20 cellular contexts compared by ENCODE assay signal in the genomic region with DNA sequence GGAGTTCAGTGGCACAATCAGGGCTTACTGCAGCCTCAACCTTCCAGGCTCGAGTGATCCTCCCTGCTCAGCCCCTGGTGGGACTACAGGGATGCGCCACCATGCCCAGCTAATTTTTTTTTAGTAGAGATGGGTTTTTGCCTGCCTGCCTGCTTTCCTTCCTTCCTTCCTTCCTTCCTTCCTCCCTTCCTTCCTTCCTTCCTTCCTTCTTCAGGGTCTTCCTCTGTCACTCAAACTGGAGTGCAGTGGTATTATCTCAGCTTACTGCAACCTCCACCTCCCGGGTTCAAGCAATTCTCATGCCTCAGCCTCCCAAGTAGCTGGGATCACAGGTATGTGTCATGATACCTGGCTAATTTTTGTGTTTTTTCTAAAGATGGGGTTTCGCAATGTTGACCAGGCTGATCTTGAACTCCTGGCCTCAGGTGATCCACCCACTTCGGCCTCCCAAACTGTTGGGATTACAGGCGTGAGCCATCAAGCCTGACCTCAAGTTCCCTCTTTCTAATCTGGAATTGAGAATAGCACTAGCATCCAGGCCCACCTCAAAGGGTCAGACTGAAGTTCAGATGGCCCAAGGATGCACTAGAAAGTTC. TPM values are rescaled to one million over a fixed set of nuclear protein-coding genes. Genes with fewer than 3 reads are reported as not detected.
A peak's percentile ranks its signal among the peaks of the same experiment; 100 is the strongest.
DNase-seq lines count a peak whose midpoint lies in the region; ATAC-seq, FAIRE-seq and TF ChIP-seq lines count a peak whose summit lies in the region.
"Had no signal": no experiment of that assay in that cellular context is flagged by ENCODE, and none has a peak within 500 bp of the region (broad histone marks: within the 10 kb centered on the region; RNA-seq: fewer than 3 reads in every experiment).

No MANE protein-coding gene starts in this region.

- TF ChIP-seq POLR2A in IMR-90 (IDR thresholded peaks at IDR 0.05; ENCODE audit: low read depth, low read length) (no peak), K562 (conservative IDR thresholded peaks at IDR 0.05) (no peak)

- no peak overlapping the region for H4K8ac ChIP-seq in IMR-90 (ENCODE audit: low read depth in 2 of 2, low read length in 2 of 2)

- TF ChIP-seq RAD21 in IMR-90 (IDR thresholded peaks at IDR 0.05; ENCODE audit: low read length) (no peak), K562 (CRISPR knock-in tag; conservative IDR thresholded peaks at IDR 0.05 in 1 of 2, IDR thresholded peaks at IDR 0.05 in 1 of 2) (no peak)

- H2BK5ac ChIP-seq in IMR-90 (ENCODE audit: low read depth, low read length, poor library complexity, severe bottlenecking): no peak overlapping the region

- H3K9ac ChIP-seq in IMR-90 (ENCODE audit: low read depth, low read length) (no peak overlapping the region), K562 (ENCODE audit: insufficient read depth in 1 of 2, low read depth in 2 of 2, low read length in 2 of 2) (no peak overlapping the region)
- H3K9ac ChIP-seq: BLaER1, GM23248 had no signal

- H2AFZ ChIP-seq in IMR-90 (replicated peaks; ENCODE audit: low read length, poor library complexity) (no peak overlapping the region), K562 (ENCODE audit: low read depth, low read length) (no peak overlapping the region)
- H2AFZ ChIP-seq: GM23248 had no signal

- BruUV-seq in IMR-90 (replicated peaks; lab: Mats Ljungman, UMichigan): no TSS peak
- BruUV-seq in K562 (replicated peaks; lab: Mats Ljungman, UMichigan): no TSS peak

- in situ Hi-C loops in IMR-90 (cut with MboI; ENCODE audit: low sequenced_read_pairs) (loop anchor here (5.0 kb wide), 1 partner anchor 200 kb away; no protein-coding TSS in a partner anchor), K562 (cut with MboI) (loop anchor here (25.0 kb wide), 1 partner anchor 360 kb away; no protein-coding TSS in a partner anchor)

- H3K23ac ChIP-seq in IMR-90 (ENCODE audit: low read depth, low read length): no peak overlapping the region

- DNase-seq in activated CD8-positive, alpha-beta memory T cell treated with anti-CD3 and anti-CD28 coated beads for 24 hours: peak; percentile 40
- DNase-seq in activated CD8-positive, alpha-beta memory T cell treated with anti-CD3 and anti-CD28 coated beads, Interleukin-2, amount 50 U/mL, for 4 hours: no peak
- DNase-seq in IMR-90 (no peak), K562 (ENCODE audit: extremely low read depth in 1 of 4, low spot score in 3 of 4) (no peak), NCI-H1092 (lab: John Stamatoyannopoulos, UW) (no peak), NCI-H1694 (lab: John Stamatoyannopoulos, UW) (no peak)
- DNase-seq in effector CD8-positive, alpha-beta T cell (lab: John Stamatoyannopoulos, UW): no peak
- DNase-seq: AML-193; CD8-positive, alpha-beta memory T cell; DND-41; GDM1; GM23248; KG1 had no signal

- intact Hi-C loops in IMR-90 (cut with micrococcal nuclease) (no loop called here), K562 (cut with micrococcal nuclease) (no loop called here)

- CTCF ChIA-PET in IMR-90 (lab: Yijun Ruan, JAX): interaction anchor here (2.4 kb wide), 1 partner anchor 114 kb away, joined by 14 read pairs; no protein-coding TSS in a partner anchor
- CTCF ChIA-PET in K562 (lab: Yijun Ruan, JAX; ENCODE audit: low intra/inter-chr PET ratio): interaction anchor here (0.6 to 3.1 kb wide), 5 partner anchors 58 to 611 kb away, joined by 3 to 31 read pairs (median 4); no protein-coding TSS in a partner anchor

- no peaks in the 10 kb centered on the region for H3K4me1 ChIP-seq in IMR-90 (ENCODE audit: control insufficient read depth, insufficient read depth, low read length)
- H3K4me1 ChIP-seq in K562 (replicated peaks in 1 of 2; ENCODE audit: control insufficient read depth in 2 of 2, insufficient read depth in 2 of 2, low read length in 2 of 2): peaks cover 0 to 8% of the 10 kb centered on the region in 2 experiments; a peak in 2 of 5 replicates
- H3K4me1 ChIP-seq: Caco-2 had no signal

- no peaks in the 10 kb centered on the region for H3K79me1 ChIP-seq in IMR-90 (ENCODE audit: low read depth in 1 of 2, low read length in 2 of 2)

- no CpG with 5 or more reads among the region's 6 CpGs for WGBS in IMR-90 (ENCODE audit: extremely low coverage in 2 of 2, insufficient read length in 1 of 2), 2 experiments
- 15% methylated on average over 6 of the region's 6 CpGs for WGBS in K562 (ENCODE audit: insufficient coverage, low coverage, missing lambda C conversion rate)

- H3K36me3 ChIP-seq in IMR-90 (ENCODE audit: control insufficient read depth, insufficient read depth, low read length) (no peaks in the 10 kb centered on the region), K562 (ENCODE audit: control insufficient read depth, insufficient read depth, low read length) (no peaks in the 10 kb centered on the region)
- H3K36me3 ChIP-seq: BLaER1, HAP-1 had no signal

- H3K18ac ChIP-seq in IMR-90 (ENCODE audit: low read depth, low read length): no peak overlapping the region

- H3K4ac ChIP-seq in IMR-90 (ENCODE audit: low read depth, low read length): no peak overlapping the region

- H4K5ac ChIP-seq in IMR-90 (ENCODE audit: low read depth, low read length): no peak overlapping the region

- no peaks in the 10 kb centered on the region for H3K79me2 ChIP-seq in K562 (ENCODE audit: control insufficient read depth, insufficient read depth, low read length)

- H3K27me3 ChIP-seq in IMR-90 (ENCODE audit: control insufficient read depth, insufficient read depth, low read length) (peaks cover 40% of the 10 kb centered on the region), K562 (ENCODE audit: control insufficient read depth in 2 of 2, insufficient read depth in 2 of 2, low read length in 2 of 2) (peaks cover 9 to 13% of the 10 kb centered on the region in 2 experiments; a peak in 3 of 5 replicates)

- no peak for ATAC-seq in IMR-90 (ENCODE audit: low read depth)
- ATAC-seq in K562: no peak
- no peak for ATAC-seq in GM21360 (IDR thresholded peaks at IDR 0.05; ENCODE audit: unreplicated experiment)

- H3K4me2 ChIP-seq in IMR-90 (ENCODE audit: low read depth, low read length) (no peak overlapping the region), K562 (ENCODE audit: insufficient read depth, low read length) (no peak overlapping the region)
- H3K4me2 ChIP-seq: BLaER1 had no signal

- dilution Hi-C loops in IMR-90 (cut with HindIII; ENCODE audit: low sequenced_read_pairs, unreplicated experiment): no loop called here

- H3K27ac ChIP-seq in IMR-90 (ENCODE audit: insufficient read depth, low read length): no peak overlapping the region
- no peak overlapping the region for H3K27ac ChIP-seq in K562 (ENCODE audit: extremely low read depth, low read depth, low read length)
- H3K27ac ChIP-seq: 22Rv1, BLaER1, GM23248 had no signal

- no peak for FAIRE-seq in K562 (lab: Jason Lieb, UNC)
- FAIRE-seq: GM18507, HTR-8/SVneo had no signal

- no peaks in the 10 kb centered on the region for H4K20me1 ChIP-seq in IMR-90 (ENCODE audit: insufficient read depth, low read length)
- no peaks in the 10 kb centered on the region; the same call in 1 of the 2 replicates for H4K20me1 ChIP-seq in K562 (replicated peaks; ENCODE audit: control insufficient read depth, insufficient read depth, low read length)
- H4K20me1 ChIP-seq: BLaER1 had no signal

- H3K9me3 ChIP-seq in IMR-90 (ENCODE audit: control insufficient read depth, insufficient read depth, low read length): no peaks in the 10 kb centered on the region
- no peaks in the 10 kb centered on the region for H3K9me3 ChIP-seq in K562 (replicated peaks; ENCODE audit: control insufficient read depth, insufficient read depth, low read depth, low read length)
- H3K9me3 ChIP-seq: BLaER1, Caco-2, HAP-1 had no signal

- H2BK20ac ChIP-seq in IMR-90 (ENCODE audit: low read depth, low read length): no peak overlapping the region

- H3K9me1 ChIP-seq in IMR-90 (ENCODE audit: insufficient read depth, low read length) (no peaks in the 10 kb centered on the region), K562 (ENCODE audit: control insufficient read depth, insufficient read depth, low read length) (no peaks in the 10 kb centered on the region)

- H3K14ac ChIP-seq in IMR-90 (replicated peaks; ENCODE audit: low read depth, low read length): no peak overlapping the region

- no peak overlapping the region for H2BK15ac ChIP-seq in IMR-90 (ENCODE audit: low read depth, low read length)

- H3K4me3 ChIP-seq in IMR-90 (ENCODE audit: insufficient read depth, low read depth, low read length) (no peak overlapping the region), K562 (no peak overlapping the region)
- H3K4me3 ChIP-seq: BLaER1, GM23248, HAP-1 had no signal

- TF ChIP-seq EP300 in K562 (IDR thresholded peaks at IDR 0.05; ENCODE audit: low read length): no peak

- no peak overlapping the region for H2AK5ac ChIP-seq in IMR-90 (ENCODE audit: low read depth, low read length)

- no peak overlapping the region for H2BK120ac ChIP-seq in IMR-90 (ENCODE audit: low read depth, low read length)

- POLR2A ChIA-PET in IMR-90 (lab: Charles Lee; ENCODE audit: unreplicated experiment) (no interaction called here), K562 (lab: Yijun Ruan, JAX) (interaction anchor here (0.9 to 1.5 kb wide), 2 partner anchors 114 to 326 kb away, joined by 3 to 4 read pairs; no protein-coding TSS in a partner anchor)

- H4K91ac ChIP-seq in IMR-90 (ENCODE audit: insufficient read depth, low read depth, low read length): no peak overlapping the region

- no peak for TF ChIP-seq CTCF in IMR-90 (conservative IDR thresholded peaks at IDR 0.05; ENCODE audit: low read depth, low read length)
- TF ChIP-seq CTCF in K562 (IDR thresholded peaks at IDR 0.05 in 2 of 3, conservative IDR thresholded peaks at IDR 0.05 in 1 of 3; ENCODE audit: insufficient read depth in 2 of 3, low read depth in 1 of 3, low read length in 3 of 3): no peak

- no peak overlapping the region for H2AK9ac ChIP-seq in IMR-90 (replicated peaks; ENCODE audit: low read depth, low read length, poor library complexity)

- no peak overlapping the region for H3K56ac ChIP-seq in IMR-90 (ENCODE audit: extremely low read depth, insufficient read depth, low read length)

RNA-seq across cellular contexts. Expression of a gene that starts 45.3 kb away (rescaled TPM):
- total RNA-seq in IMR-90 (2012; rRNA removed) (not detected in 2 replicates), K562 (2014; rRNA removed) (not detected in 2 replicates), K562 (2014; rRNA removed; fragmentation: Illumina TruSeq; extraction: Trizol) (not detected in 2 replicates), K562 (2015; rRNA removed; fragmentation: Illumina TruSeq; extraction: Trizol) (not detected in 2 replicates), K562 (2021) (not detected in 2 replicates)
- polyA plus RNA-seq in IMR-90 (2012; rRNA removed) (not detected in 2 replicates), K562 (2011; rRNA removed) (not detected in 2 replicates), K562 (2014; fragmentation: Illumina TruSeq; extraction: Trizol) (not detected in 2 replicates), K562 (2014; fragmentation: Nextera tagmentation; extraction: Ambion mirVana) (not detected), K562 (2014; rRNA removed) (not detected in 2 replicates)
- not detected in 2 replicates for polyA plus RNA-seq in IMR-90 (2012; cell fraction: cytosol; rRNA removed)
- not detected in 2 replicates for polyA plus RNA-seq in IMR-90 (2012; cell fraction: nucleus; rRNA removed; ENCODE audit: low replicate concordance)
- total RNA-seq in K562 (2011; cell fraction: chromatin; rRNA removed; ENCODE audit: low replicate concordance): not detected in 2 replicates
- total RNA-seq in K562 (2011; cell fraction: nucleolus; rRNA removed): not detected in 2 replicates
- not detected in 2 replicates for total RNA-seq in K562 (2011; cell fraction: nucleoplasm; rRNA removed)
- not detected in 2 replicates for polyA plus RNA-seq in K562 (2011; cell fraction: cytosol; rRNA removed)
- not detected in 2 replicates for polyA plus RNA-seq in K562 (2011; cell fraction: nucleus; rRNA removed)
- not detected in 2 replicates for polyA plus RNA-seq in K562 (2012)
- polyA minus RNA-seq in K562 (2011; rRNA and poly(A)+ RNA removed): not detected in 2 replicates
- polyA minus RNA-seq in K562 (2011; cell fraction: cytosol; rRNA and poly(A)+ RNA removed): not detected in 2 replicates
- polyA minus RNA-seq in K562 (2011; cell fraction: nucleus; rRNA and poly(A)+ RNA removed): not detected in 2 replicates
- total RNA-seq: Caco-2; CD8-positive, alpha-beta memory T cell; GM23248 had no signal
- polyA plus RNA-seq: CD8-positive, alpha-beta memory T cell; GM23248 had no signal

RNA-seq across cellular contexts. Expression of a gene that starts 45.9 kb away (rescaled TPM):
- total RNA-seq in IMR-90 (2012; rRNA removed) (not detected in 2 replicates), K562 (2014; rRNA removed) (not detected in 2 replicates), K562 (2014; rRNA removed; fragmentation: Illumina TruSeq; extraction: Trizol) (not detected in 2 replicates), K562 (2015; rRNA removed; fragmentation: Illumina TruSeq; extraction: Trizol) (not detected in 2 replicates), K562 (2021) (not detected in 2 replicates)
- polyA plus RNA-seq in IMR-90 (2012; rRNA removed) (not detected in 2 replicates), K562 (2011; rRNA removed) (not detected in 2 replicates), K562 (2014; fragmentation: Illumina TruSeq; extraction: Trizol) (not detected in 2 replicates), K562 (2014; fragmentation: Nextera tagmentation; extraction: Ambion mirVana) (not detected), K562 (2014; rRNA removed) (not detected in 2 replicates)
- polyA plus RNA-seq in IMR-90 (2012; cell fraction: cytosol; rRNA removed): not detected in 2 replicates
- polyA plus RNA-seq in IMR-90 (2012; cell fraction: nucleus; rRNA removed; ENCODE audit: low replicate concordance): not detected in 2 replicates
- total RNA-seq in K562 (2011; cell fraction: chromatin; rRNA removed; ENCODE audit: low replicate concordance): not detected in 2 replicates
- total RNA-seq in K562 (2011; cell fraction: nucleolus; rRNA removed): not detected in 2 replicates
- total RNA-seq in K562 (2011; cell fraction: nucleoplasm; rRNA removed): not detected in 2 replicates
- polyA plus RNA-seq in K562 (2011; cell fraction: cytosol; rRNA removed): not detected in 2 replicates
- not detected in 2 replicates for polyA plus RNA-seq in K562 (2011; cell fraction: nucleus; rRNA removed)
- not detected in 2 replicates for polyA plus RNA-seq in K562 (2012)
- not detected in 2 replicates for polyA minus RNA-seq in K562 (2011; rRNA and poly(A)+ RNA removed)
- polyA minus RNA-seq in K562 (2011; cell fraction: cytosol; rRNA and poly(A)+ RNA removed): not detected in 2 replicates
- not detected in 2 replicates for polyA minus RNA-seq in K562 (2011; cell fraction: nucleus; rRNA and poly(A)+ RNA removed)
- total RNA-seq: Caco-2; CD8-positive, alpha-beta memory T cell; GM23248 had no signal
- polyA plus RNA-seq: CD8-positive, alpha-beta memory T cell; GM23248 had no signal

RNA-seq across cellular contexts. Expression of a gene that starts 50.9 kb away (rescaled TPM):
- total RNA-seq in IMR-90 (2012; rRNA removed): under 0.01 TPM in 1 of 2 replicates, not detected in the other
- 0.05 and 0.07 TPM in 2 replicates for polyA plus RNA-seq in IMR-90 (2012; rRNA removed)
- polyA plus RNA-seq in IMR-90 (2012; cell fraction: cytosol; rRNA removed): 0.01 and 0.04 TPM in 2 replicates
- polyA plus RNA-seq in IMR-90 (2012; cell fraction: nucleus; rRNA removed; ENCODE audit: low replicate concordance): 0.03 and 0.10 TPM in 2 replicates
- 92.5 and 108 TPM in 2 replicates for total RNA-seq in K562 (2011; cell fraction: chromatin; rRNA removed; ENCODE audit: low replicate concordance)
- total RNA-seq in K562 (2011; cell fraction: nucleolus; rRNA removed): 55.1 and 62.2 TPM in 2 replicates
- total RNA-seq in K562 (2011; cell fraction: nucleoplasm; rRNA removed): 83.2 and 118 TPM in 2 replicates
- 77.6 and 91.3 TPM in 2 replicates for total RNA-seq in K562 (2014; rRNA removed)
- total RNA-seq in K562 (2014; rRNA removed; fragmentation: Illumina TruSeq; extraction: Trizol): 64.8 and 71.4 TPM in 2 replicates
- total RNA-seq in K562 (2015; rRNA removed; fragmentation: Illumina TruSeq; extraction: Trizol): 54.3 and 54.6 TPM in 2 replicates
- 136 and 146 TPM in 2 replicates for total RNA-seq in K562 (2021)
- polyA plus RNA-seq in K562 (2011; rRNA removed): 104 and 141 TPM in 2 replicates
- polyA plus RNA-seq in K562 (2011; cell fraction: cytosol; rRNA removed): 113 and 142 TPM in 2 replicates
- 117 and 138 TPM in 2 replicates for polyA plus RNA-seq in K562 (2011; cell fraction: nucleus; rRNA removed)
- polyA plus RNA-seq in K562 (2012): 89.9 and 176 TPM in 2 replicates
- polyA plus RNA-seq in K562 (2014; fragmentation: Illumina TruSeq; extraction: Trizol): 187 and 196 TPM in 2 replicates
- 1 to 10 TPM; 3.1 to 5.2 TPM for polyA plus RNA-seq in K562 (2014; fragmentation: Nextera tagmentation; extraction: Ambion mirVana)
- polyA plus RNA-seq in K562 (2014; rRNA removed): 136 and 145 TPM in 2 replicates
- polyA minus RNA-seq in K562 (2011; rRNA and poly(A)+ RNA removed): 54.1 and 61.9 TPM in 2 replicates
- 46.9 and 52.2 TPM in 2 replicates for polyA minus RNA-seq in K562 (2011; cell fraction: cytosol; rRNA and poly(A)+ RNA removed)
- 28.9 and 46.7 TPM in 2 replicates for polyA minus RNA-seq in K562 (2011; cell fraction: nucleus; rRNA and poly(A)+ RNA removed)
- total RNA-seq: GM23248 had no signal
- polyA plus RNA-seq: CD8-positive, alpha-beta memory T cell; GM23248 had no signal

RNA-seq across cellular contexts. Expression of a gene that starts 51.5 kb away (rescaled TPM):
- total RNA-seq in IMR-90 (2012; rRNA removed) (not detected in 2 replicates), K562 (2014; rRNA removed) (not detected in 2 replicates), K562 (2014; rRNA removed; fragmentation: Illumina TruSeq; extraction: Trizol) (not detected in 2 replicates), K562 (2015; rRNA removed; fragmentation: Illumina TruSeq; extraction: Trizol) (not detected in 2 replicates), K562 (2021) (not detected in 2 replicates)
- polyA plus RNA-seq in IMR-90 (2012; rRNA removed) (not detected in 2 replicates), K562 (2011; rRNA removed) (0.01 TPM in 1 of 2 replicates, not detected in the other), K562 (2014; fragmentation: Illumina TruSeq; extraction: Trizol) (not detected in 2 replicates), K562 (2014; fragmentation: Nextera tagmentation; extraction: Ambion mirVana) (not detected), K562 (2014; rRNA removed) (not detected in 2 replicates)
- not detected in 2 replicates for polyA plus RNA-seq in IMR-90 (2012; cell fraction: cytosol; rRNA removed)
- not detected in 2 replicates for polyA plus RNA-seq in IMR-90 (2012; cell fraction: nucleus; rRNA removed; ENCODE audit: low replicate concordance)
- not detected in 2 replicates for total RNA-seq in K562 (2011; cell fraction: chromatin; rRNA removed; ENCODE audit: low replicate concordance)
- not detected in 2 replicates for total RNA-seq in K562 (2011; cell fraction: nucleolus; rRNA removed)
- not detected in 2 replicates for total RNA-seq in K562 (2011; cell fraction: nucleoplasm; rRNA removed)
- polyA plus RNA-seq in K562 (2011; cell fraction: cytosol; rRNA removed): 0.03 TPM in 1 of 2 replicates, not detected in the other
- not detected in 2 replicates for polyA plus RNA-seq in K562 (2011; cell fraction: nucleus; rRNA removed)
- polyA plus RNA-seq in K562 (2012): not detected in 2 replicates
- polyA minus RNA-seq in K562 (2011; rRNA and poly(A)+ RNA removed): not detected in 2 replicates
- not detected in 2 replicates for polyA minus RNA-seq in K562 (2011; cell fraction: cytosol; rRNA and poly(A)+ RNA removed)
- polyA minus RNA-seq in K562 (2011; cell fraction: nucleus; rRNA and poly(A)+ RNA removed): not detected in 2 replicates
- total RNA-seq: CD8-positive, alpha-beta memory T cell; GM23248 had no signal
- polyA plus RNA-seq: CD8-positive, alpha-beta memory T cell; GM23248 had no signal

Comparison
In these comparisons a context has a peak if more than half of its experiments do, and no peak if none do; other contexts are left out.
1. RNA of a gene that starts 50.9 kb away (total RNA-seq): 54.3 to 146 TPM in K562; under 0.01 TPM in IMR-90; every median in the first group is over 10 times any median in the second.